ENCODE assay signal across 8 cellular contexts in genomic region chr4:48269861-48270515, GRCh38. TPM values are rescaled to one million over a fixed set of nuclear protein-coding genes. Genes with fewer than 3 reads are reported as not detected.
DNase-seq lines count a peak whose midpoint lies in the region; ATAC-seq and TF ChIP-seq lines count a peak whose summit lies in the region.

No MANE protein-coding gene starts in this region.

- H3K27me3 ChIP-seq in aorta (ENCODE audit: control insufficient read depth in 1 of 2, insufficient read depth in 2 of 2, low read length in 1 of 2): no peaks in the 10 kb centered on the region

- intact Hi-C loops in left ventricle myocardium superior (cut with micrococcal nuclease) (loop anchor here (10.0 kb wide), 1 partner anchor 125 kb away; no protein-coding TSS in a partner anchor), aorta (cut with DNase I) (no loop called here)

- TF ChIP-seq CTCF in GM12865 (IDR thresholded peaks at IDR 0.05; ENCODE audit: insufficient read depth, low read depth, low read length, missing control alignments): peak; percentile 20
- TF ChIP-seq CTCF in NB4 (IDR thresholded peaks at IDR 0.05; ENCODE audit: low read depth, low read length): peak; percentile 18

- H3K36me3 ChIP-seq in aorta (ENCODE audit: control insufficient read depth in 1 of 2, insufficient read depth in 2 of 2, low read length in 1 of 2): no peaks in the 10 kb centered on the region

- DNase-seq in GM12865 (ENCODE audit: low read depth): peak; percentile 97
- DNase-seq in NB4 (ENCODE audit: low read depth): peak; percentile 97
- peak; percentile 74 for DNase-seq in T follicular helper cell (ENCODE audit: low read depth)
- DNase-seq in amniotic epithelial cell (ENCODE audit: low read depth): peak; percentile 37
- peak; percentile 96 for DNase-seq in left ventricle myocardium superior
- DNase-seq in putamen (ENCODE audit: low spot score): peak; percentile 35
- peak; percentile 96 to 98 for DNase-seq in aorta

- H3K9me3 ChIP-seq in aorta (ENCODE audit: control insufficient read depth, low read length): no peaks in the 10 kb centered on the region

- no peaks in the 10 kb centered on the region for H3K4me1 ChIP-seq in aorta (ENCODE audit: control insufficient read depth in 1 of 2, insufficient read depth in 2 of 2, low read length in 2 of 2)

- H3K4me3 ChIP-seq in GM12865 (ENCODE audit: low read depth, low read length) (peak overlapping the region; percentile 88), NB4 (ENCODE audit: low read depth, low read length) (peak overlapping the region; percentile 76), aorta (ENCODE audit: low read length in 2 of 2) (peak overlapping the region; percentile 58 to 71)

- peak overlapping the region in 1 of 2 donors; percentile 2 for H3K27ac ChIP-seq in aorta (ENCODE audit: low read depth in 1 of 2, low read length in 2 of 2)

- TF ChIP-seq POLR2A in NB4 (IDR thresholded peaks at IDR 0.05; ENCODE audit: extremely low read depth, insufficient read length): peak; percentile 80

- ATAC-seq in HG02571 (IDR thresholded peaks at IDR 0.05; ENCODE audit: unreplicated experiment) (peak; percentile 77), left ventricle myocardium superior (peak; percentile 99), aorta (ENCODE audit: low FRiP score) (peak; percentile 98)

- 3 to 4% methylated on average over 29 to 41 of the region's 41 CpGs for WGBS in aorta, 2 donors

RNA-seq across cellular contexts. Expression of gene TEC, which starts 0.3 kb away (rescaled TPM):
- total RNA-seq in left ventricle myocardium superior: 2.2 TPM
- total RNA-seq in aorta: 1 to 10 TPM; 5.7 to 9.3 TPM
- polyA plus RNA-seq in aorta: 1 to 10 TPM; 2.2 to 2.3 TPM

Comparison
In these comparisons a context has a peak if more than half of its experiments do, and no peak if none do; other contexts are left out.
1. DNase-seq: peak in every context shown above with its lines; median percentile 97 in GM12865; 97 in NB4; 97 in aorta; 96 in left ventricle myocardium superior; 74 in T follicular helper cell; 37 in amniotic epithelial cell; 35 in putamen.